Comparison of ENCODE assay signal across 18 cellular contexts in the genomic region with DNA sequence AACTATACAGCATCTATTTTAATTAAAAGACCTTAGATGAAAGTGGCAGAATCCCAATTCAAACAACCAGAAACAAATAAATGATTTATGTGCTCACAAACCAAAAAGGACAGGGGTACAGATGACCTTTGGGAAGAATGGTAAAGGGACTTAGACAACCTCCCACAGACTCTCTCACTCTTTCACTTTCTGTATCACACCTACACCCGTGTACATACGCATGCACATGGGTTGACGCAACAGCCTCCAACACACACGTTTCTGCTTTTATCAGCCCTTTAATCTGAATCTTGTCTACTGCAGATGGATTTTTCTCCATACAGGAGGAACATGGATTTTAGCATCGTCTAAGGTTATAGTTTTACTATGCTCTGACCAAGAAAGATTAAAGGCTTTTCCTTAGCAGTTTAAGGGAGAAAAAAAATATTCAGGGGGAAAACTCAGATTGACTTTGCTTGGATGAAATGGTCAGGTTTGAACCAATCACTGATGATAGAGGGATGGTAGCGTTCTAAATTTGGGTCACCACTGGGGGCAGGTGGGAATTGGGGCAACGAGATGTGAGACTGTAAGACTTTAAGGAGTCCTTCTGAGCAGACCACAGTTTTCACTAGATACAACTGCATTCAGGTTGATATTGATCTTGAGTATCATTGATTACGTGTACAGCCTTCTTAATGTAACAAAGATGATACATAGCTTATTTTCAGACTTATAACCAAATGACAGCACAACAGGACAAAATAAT.
DNase-seq lines count a peak whose midpoint lies in the region; ATAC-seq and FAIRE-seq lines count a peak whose summit lies in the region.
"Had no signal": no experiment of that assay in that cellular context is flagged by ENCODE, and none has a peak within 500 bp of the region (broad histone marks: within the 10 kb centered on the region; RNA-seq: fewer than 3 reads in every experiment).

No MANE protein-coding gene starts in this region.

- no peak overlapping the region for H2BK5ac ChIP-seq in trophoblast cell (ENCODE audit: low read depth, low read length, poor library complexity)

- no peak overlapping the region for H4K91ac ChIP-seq in trophoblast cell (ENCODE audit: low read depth, low read length)

- H3K14ac ChIP-seq in trophoblast cell (ENCODE audit: low read length), result no peak overlapping the region

- H3K36me3 Mint-ChIP-seq in activated T-helper 17 cell treated with anti-CD3 and anti-CD28 coated beads, Interleukin-2, amount 50 U/mL, for 72 hours (ENCODE audit: low read depth), result no peaks in the 10 kb centered on the region
- H3K36me3 Mint-ChIP-seq: activated naive CD8-positive, alpha-beta T cell; type B pancreatic cell had no signal

- H3K4me3 Mint-ChIP-seq in activated T-helper 17 cell treated with anti-CD3 and anti-CD28 coated beads, Interleukin-2, amount 50 U/mL, for 72 hours, result peak overlapping the region; percentile 61
- H3K4me3 Mint-ChIP-seq: activated naive CD8-positive, alpha-beta T cell; type B pancreatic cell had no signal

- 67 to 73% (median 71%) methylated on average over 8 of the region's 8 CpGs for WGBS in small intestine, 3 donors
- no CpG with 5 or more reads among the region's 8 CpGs for WGBS in trophoblast cell (ENCODE audit: extremely low coverage, insufficient coverage, insufficient read length)

- H2AFZ ChIP-seq in trophoblast cell (ENCODE audit: insufficient read depth, low read length, poor library complexity), result no peak overlapping the region

- ATAC-seq in GM19351 (IDR thresholded peaks at IDR 0.05; ENCODE audit: unreplicated experiment), result peak; percentile 95
- ATAC-seq in activated T-helper 17 cell treated with anti-CD3 and anti-CD28 coated beads, Interleukin-2, amount 50 U/mL, for 72 hours (replicated peaks), result peak; percentile 92
- ATAC-seq: pancreas, sciatic nerve had no signal

- H3K9ac ChIP-seq in trophoblast cell (ENCODE audit: low read length), result no peak overlapping the region

- H4K12ac ChIP-seq in trophoblast cell (ENCODE audit: low read depth, low read length), result no peak overlapping the region

- no peak for FAIRE-seq in small intestine (lab: Jason Lieb, UNC)
- FAIRE-seq: pancreas had no signal

- peak overlapping the region; percentile 57 for H3K27ac Mint-ChIP-seq in activated T-helper 17 cell treated with anti-CD3 and anti-CD28 coated beads, Interleukin-2, amount 50 U/mL, for 72 hours
- H3K27ac Mint-ChIP-seq: activated naive CD8-positive, alpha-beta T cell; type B pancreatic cell had no signal

- intact Hi-C loops in posterior cingulate gyrus (cut with DNase I), result no loop called here

- H3K4ac ChIP-seq in trophoblast cell (ENCODE audit: low read depth, low read length), result no peak overlapping the region

- H3K23ac ChIP-seq in trophoblast cell (ENCODE audit: low read length), result no peak overlapping the region

- H3K79me1 ChIP-seq in trophoblast cell (ENCODE audit: low read length), result no peaks in the 10 kb centered on the region

- DNase-seq in stimulated activated CD4-positive, alpha-beta T cell treated with anti-CD3 and anti-CD28 coated beads, Interleukin-15, amount 100 ng/mL, for 24 hours, result peak; percentile 15
- no peak for DNase-seq in stimulated activated CD4-positive, alpha-beta T cell treated with anti-CD3 and anti-CD28 coated beads, Interleukin-2, amount 100 ng/mL, for 48 hours
- DNase-seq in small intestine, result peak; percentile 19
- DNase-seq in posterior cingulate gyrus, result no peak
- no peak for DNase-seq in D341Med (ENCODE audit: low spot score)
- no peak for DNase-seq in trophoblast cell
- DNase-seq: activated CD8-positive, alpha-beta memory T cell treated with anti-CD3 and anti-CD28 coated beads, Interleukin-2, amount 50 U/mL, for 48 hours; mesenchymal stem cell; NCI-H1417 treated with DMSO at 0.1 percent for 48 hours; NCI-H526 treated with DMSO at 0.1 percent for 48 hours; pancreas; stomach had no signal

- H3K36me3 ChIP-seq in small intestine (ENCODE audit: control insufficient read depth in 2 of 2, insufficient read depth in 2 of 2, low read length in 2 of 2) (no peaks in the 10 kb centered on the region), trophoblast cell (ENCODE audit: control insufficient read depth in 1 of 2, insufficient read depth in 2 of 2, low read length in 2 of 2) (no peaks in the 10 kb centered on the region)
- H3K36me3 ChIP-seq: pancreas, stomach had no signal

- no peak overlapping the region for H4K8ac ChIP-seq in trophoblast cell (ENCODE audit: low read depth, low read length)

- no peaks in the 10 kb centered on the region for H3K9me3 Mint-ChIP-seq in activated T-helper 17 cell treated with anti-CD3 and anti-CD28 coated beads, Interleukin-2, amount 50 U/mL, for 72 hours
- H3K9me3 Mint-ChIP-seq: IgD-negative memory B cell, type B pancreatic cell had no signal

- H3K27me3 Mint-ChIP-seq in activated T-helper 17 cell treated with anti-CD3 and anti-CD28 coated beads, Interleukin-2, amount 50 U/mL, for 72 hours, result peaks cover 11% of the 10 kb centered on the region

- H3K4me2 ChIP-seq in trophoblast cell (ENCODE audit: low read length), result no peak overlapping the region

- H2BK12ac ChIP-seq in trophoblast cell (ENCODE audit: low read length), result no peak overlapping the region

- peaks cover 4% of the 10 kb centered on the region for H3K4me1 Mint-ChIP-seq in activated T-helper 17 cell treated with anti-CD3 and anti-CD28 coated beads, Interleukin-2, amount 50 U/mL, for 72 hours

- H2BK120ac ChIP-seq in trophoblast cell (ENCODE audit: insufficient read depth, low read length, poor library complexity), result no peak overlapping the region

- H3K18ac ChIP-seq in trophoblast cell (ENCODE audit: low read length), result no peak overlapping the region

- H3K27me3 ChIP-seq in small intestine (ENCODE audit: control insufficient read depth in 2 of 2, insufficient read depth in 2 of 2, low read length in 2 of 2) (no peaks in the 10 kb centered on the region), trophoblast cell (ENCODE audit: insufficient read depth, low read length) (no peaks in the 10 kb centered on the region)
- H3K27me3 ChIP-seq: pancreas, stomach had no signal

- H3K9me3 ChIP-seq in small intestine (ENCODE audit: control insufficient read depth, low read depth) (no peaks in the 10 kb centered on the region), trophoblast cell (ENCODE audit: insufficient read depth, low read depth, low read length) (no peaks in the 10 kb centered on the region)
- H3K9me3 ChIP-seq: pancreas, stomach had no signal

- no peak overlapping the region for H2AK5ac ChIP-seq in trophoblast cell (ENCODE audit: low read length)

- H3K4me1 ChIP-seq in small intestine (ENCODE audit: control insufficient read depth in 2 of 2, insufficient read depth in 1 of 2, low read depth in 1 of 2, low read length in 1 of 2) (no peaks in the 10 kb centered on the region), trophoblast cell (ENCODE audit: control insufficient read depth in 1 of 2, insufficient read depth in 2 of 2, low read length in 2 of 2) (no peaks in the 10 kb centered on the region)
- H3K4me1 ChIP-seq: pancreas had no signal

- no peaks in the 10 kb centered on the region for H3K79me2 ChIP-seq in trophoblast cell (ENCODE audit: control insufficient read depth, insufficient read depth, low read length, poor library complexity)

- H3K27ac ChIP-seq in small intestine (ENCODE audit: low read depth in 1 of 2, low read length in 1 of 2) (no peak overlapping the region), trophoblast cell (ENCODE audit: low read depth, low read length) (no peak overlapping the region)
- H3K27ac ChIP-seq: pancreas, stomach had no signal

- H3K4me3 ChIP-seq in small intestine (ENCODE audit: low read depth in 1 of 2, low read length in 2 of 2) (no peak overlapping the region), trophoblast cell (ENCODE audit: low read depth, low read length) (no peak overlapping the region)
- H3K4me3 ChIP-seq: pancreas, stomach had no signal

Comparison
In these comparisons a context has a peak if more than half of its experiments do, and no peak if none do; other contexts are left out.
1. DNase-seq: peak in stimulated activated CD4-positive, alpha-beta T cell treated with anti-CD3 and anti-CD28 coated beads, Interleukin-15, amount 100 ng/mL, for 24 hours (single experiment) and small intestine (single experiment); none in stimulated activated CD4-positive, alpha-beta T cell treated with anti-CD3 and anti-CD28 coated beads, Interleukin-2, amount 100 ng/mL, for 48 hours (0 of 2), posterior cingulate gyrus (0 of 10), D341Med (single experiment) and trophoblast cell (0 of 2).